Comparison of ENCODE assay signal across 8 cellular contexts in the genomic region with DNA sequence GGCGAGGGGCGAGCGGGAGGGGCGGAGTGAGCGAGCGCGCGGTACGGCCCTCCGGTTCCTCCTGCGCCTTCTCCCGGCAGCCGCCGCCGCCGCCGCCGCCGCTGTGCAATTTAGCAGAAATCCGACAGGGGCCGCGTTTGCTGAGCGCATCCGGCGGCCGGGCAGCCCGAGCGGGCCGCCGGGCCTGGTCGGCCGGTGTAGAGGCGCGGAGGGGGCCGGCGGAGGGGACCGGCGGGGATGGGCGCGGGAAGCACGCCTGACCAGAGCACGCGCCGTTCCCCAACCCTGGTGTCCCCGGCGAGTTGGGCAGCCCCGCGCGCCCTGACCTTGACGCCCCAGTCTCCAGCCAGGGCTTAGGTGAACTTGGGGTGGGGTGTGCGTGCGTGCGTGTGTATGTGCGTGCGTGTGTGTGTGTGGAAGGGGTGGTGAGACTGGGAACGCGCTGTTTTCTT.
DNase-seq lines count a peak whose midpoint lies in the region; ATAC-seq, FAIRE-seq and TF ChIP-seq lines count a peak whose summit lies in the region.

No MANE protein-coding gene starts in this region.

- H3K9ac ChIP-seq in keratinocyte (ENCODE audit: control insufficient read depth, extremely low read depth, insufficient read depth, low read length), result no peak overlapping the region

- H3K4me3 ChIP-seq in SJCRH30 (peak overlapping the region; percentile 82), bronchial epithelial cell (ENCODE audit: low read depth, low read length) (peak overlapping the region; percentile 33), keratinocyte (ENCODE audit: control insufficient read depth in 2 of 3, extremely low read depth in 1 of 3, insufficient read depth in 2 of 3, low read depth in 1 of 3, low read length in 3 of 3) (peak overlapping the region; percentile 38 to 64 (median 51))

- dilution Hi-C loops in keratinocyte (cut with MboI; ENCODE audit: extremely low pct_ligation_motif_present, low sequenced_read_pairs), result no loop called here

- peak overlapping the region; percentile 75 for H3K27ac ChIP-seq in SJCRH30
- H3K27ac ChIP-seq in keratinocyte (ENCODE audit: control insufficient read depth, insufficient read depth, low read length), result no peak overlapping the region

- peaks cover 6% of the 10 kb centered on the region for H3K4me1 ChIP-seq in SJCRH30
- peaks cover 3% of the 10 kb centered on the region for H3K4me1 ChIP-seq in keratinocyte (ENCODE audit: control insufficient read depth, extremely low read depth, insufficient read depth, low read length)

- H2AFZ ChIP-seq in keratinocyte (ENCODE audit: control insufficient read depth, low read length), result no peak overlapping the region

- H3K36me3 ChIP-seq in SJCRH30 (no peaks in the 10 kb centered on the region), bronchial epithelial cell (ENCODE audit: control insufficient read depth, insufficient read depth, low read length) (no peaks in the 10 kb centered on the region), keratinocyte (ENCODE audit: control insufficient read depth in 2 of 2, extremely low read depth in 1 of 2, insufficient read depth in 2 of 2, low read length in 2 of 2) (no peaks in the 10 kb centered on the region)

- H3K79me2 ChIP-seq in keratinocyte (ENCODE audit: control insufficient read depth, insufficient read depth, low read length), result no peaks in the 10 kb centered on the region

- H3K4me2 ChIP-seq in keratinocyte (ENCODE audit: control insufficient read depth, extremely low read depth, insufficient read depth, low read depth, low read length), result peak overlapping the region; percentile 81

- FAIRE-seq in bronchial epithelial cell (lab: Jason Lieb, UNC) (no peak), keratinocyte (lab: Jason Lieb, UNC) (no peak)

- H4K20me1 ChIP-seq in keratinocyte (ENCODE audit: control insufficient read depth, extremely low read depth, insufficient read depth, low read length), result no peaks in the 10 kb centered on the region

- H3K27me3 ChIP-seq in SJCRH30, result no peaks in the 10 kb centered on the region
- H3K27me3 ChIP-seq in bronchial epithelial cell (ENCODE audit: control insufficient read depth, insufficient read depth, low read length), result peaks cover 24% of the 10 kb centered on the region
- peaks cover 75% of the 10 kb centered on the region for H3K27me3 ChIP-seq in keratinocyte (ENCODE audit: control insufficient read depth, extremely low read depth, insufficient read depth, low read length)

- H3K9me3 ChIP-seq in SJCRH30 (replicated peaks), result no peaks in the 10 kb centered on the region
- no peaks in the 10 kb centered on the region for H3K9me3 ChIP-seq in keratinocyte (ENCODE audit: control insufficient read depth, low read depth, low read length)

- ATAC-seq in GM18502 (IDR thresholded peaks at IDR 0.05; ENCODE audit: poor library complexity, unreplicated experiment) (peak; percentile 71), HG03175 (IDR thresholded peaks at IDR 0.05; ENCODE audit: unreplicated experiment) (peak; percentile 75)

- TF ChIP-seq CTCF in bronchial epithelial cell (IDR thresholded peaks at IDR 0.05; ENCODE audit: insufficient read depth, low read length, severe bottlenecking) (peak; percentile 30), keratinocyte (optimal IDR thresholded peaks at IDR 0.05 in 1 of 3, IDR thresholded peaks at IDR 0.05 in 1 of 3, conservative IDR thresholded peaks at IDR 0.05 in 1 of 3; ENCODE audit: extremely low read depth in 1 of 3, insufficient read depth in 2 of 3, low read length in 3 of 3) (peak in 2 of 3 experiments; percentile 42 to 52)

- DNase-seq in AG08395 (ENCODE audit: low spot score), result peak; percentile 82
- peak; percentile 83 to 88 for DNase-seq in SJCRH30
- no peak for DNase-seq in bronchial epithelial cell (ENCODE audit: low read depth)
- no peak for DNase-seq in keratinocyte (ENCODE audit: low read depth, low spot score)
- peak; percentile 77 for DNase-seq in stimulated activated CD4-positive, alpha-beta T cell treated with anti-CD3 and anti-CD28 coated beads, Interleukin-15, amount 100 ng/mL, for 24 hours
- DNase-seq in NK-92 treated with Interleukin-12 subunit alpha and Interleukin-12 subunit beta, amount 100 ng/mL, for 24 hours (lab: John Stamatoyannopoulos, UW), result no peak

- no peaks in the 10 kb centered on the region for H3K9me1 ChIP-seq in keratinocyte (ENCODE audit: control insufficient read depth, extremely low read depth, insufficient read depth, low read length)

Comparison
In these comparisons a context has a peak if more than half of its experiments do, and no peak if none do; other contexts are left out.
1. DNase-seq: peak in AG08395 (single experiment), SJCRH30 (2 of 2) and stimulated activated CD4-positive, alpha-beta T cell treated with anti-CD3 and anti-CD28 coated beads, Interleukin-15, amount 100 ng/mL, for 24 hours (single experiment); none in bronchial epithelial cell (single experiment), keratinocyte (single experiment) and NK-92 treated with Interleukin-12 subunit alpha and Interleukin-12 subunit beta, amount 100 ng/mL, for 24 hours (single experiment).
2. Peak in every context shown above with its lines, with median percentiles within 50 percentile points of each other: H3K4me3 ChIP-seq.